ENCODE assay signal across 1 cellular context in the genomic region with DNA sequence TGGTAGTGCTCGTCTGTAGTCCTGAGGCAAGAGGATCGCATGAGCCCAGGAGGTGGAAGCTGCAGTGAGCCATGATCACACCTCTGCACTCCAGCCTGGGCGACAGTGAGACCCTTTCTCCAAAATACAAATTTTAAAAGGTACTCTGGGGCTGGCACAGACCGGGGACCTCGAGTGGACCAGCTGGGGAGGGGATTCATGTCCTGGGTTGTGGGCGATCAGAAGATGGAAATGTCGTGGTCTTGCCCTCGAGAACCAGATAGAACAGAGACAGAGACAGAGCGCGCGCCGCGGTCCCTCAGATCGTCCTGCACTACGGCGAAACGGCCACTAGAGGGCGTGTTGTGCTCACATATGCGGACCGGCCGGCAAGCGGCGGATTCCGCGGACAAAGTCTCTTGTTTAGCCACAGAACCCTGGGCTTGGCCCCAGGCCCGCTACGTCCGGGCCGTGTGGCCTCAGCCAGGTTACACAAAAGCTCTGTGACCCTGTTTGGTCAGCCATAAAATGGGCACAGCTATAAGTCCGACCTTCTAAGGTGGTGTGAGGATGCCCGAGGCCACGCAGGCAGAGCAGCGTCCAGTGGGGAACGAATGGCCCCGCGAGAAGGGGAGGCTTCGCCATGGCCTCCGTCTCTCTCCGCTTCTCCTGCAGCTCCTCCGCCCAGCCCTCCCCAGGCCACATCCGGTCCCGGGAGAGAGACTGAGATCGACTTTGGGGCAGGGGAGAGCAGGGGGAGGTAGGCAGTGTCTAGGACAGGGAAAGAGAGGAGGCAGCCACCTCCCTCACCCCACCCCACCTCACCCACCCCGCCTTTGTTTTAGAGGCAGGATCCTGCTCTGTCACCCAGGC.
TF ChIP-seq lines count a peak whose summit lies in the region.

No MANE protein-coding gene starts in this region.

TF ChIP-seq in HepG2, 621 proteins besides CTCF, POLR2A, EP300 and RAD21 (continued from another document):
- TF ChIP-seq, protein P1, sequence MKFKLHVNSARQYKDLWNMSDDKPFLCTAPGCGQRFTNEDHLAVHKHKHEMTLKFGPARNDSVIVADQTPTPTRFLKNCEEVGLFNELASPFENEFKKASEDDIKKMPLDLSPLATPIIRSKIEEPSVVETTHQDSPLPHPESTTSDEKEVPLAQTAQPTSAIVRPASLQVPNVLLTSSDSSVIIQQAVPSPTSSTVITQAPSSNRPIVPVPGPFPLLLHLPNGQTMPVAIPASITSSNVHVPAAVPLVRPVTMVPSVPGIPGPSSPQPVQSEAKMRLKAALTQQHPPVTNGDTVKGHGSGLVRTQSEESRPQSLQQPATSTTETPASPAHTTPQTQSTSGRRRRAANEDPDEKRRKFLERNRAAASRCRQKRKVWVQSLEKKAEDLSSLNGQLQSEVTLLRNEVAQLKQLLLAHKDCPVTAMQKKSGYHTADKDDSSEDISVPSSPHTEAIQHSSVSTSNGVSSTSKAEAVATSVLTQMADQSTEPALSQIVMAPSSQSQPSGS (CRISPR knock-in tag; IDR thresholded peaks at IDR 0.05), result peak; percentile 27; the same call in 1 of the 2 replicates
- TF ChIP-seq ZNF280D (CRISPR knock-in tag; IDR thresholded peaks at IDR 0.05), result 0 out of 2 replicates have a peak, but pooled peaks have one; percentile 30
